Comparison of ENCODE assay signal across 8 cellular contexts in genomic region chr13:77184455-77184854, GRCh38.
DNase-seq lines count a peak whose midpoint lies in the region; ATAC-seq and TF ChIP-seq lines count a peak whose summit lies in the region.

No MANE protein-coding gene starts in this region.

- no peaks in the 10 kb centered on the region for H4K20me1 ChIP-seq in mammary epithelial cell (ENCODE audit: insufficient read depth, low read length)

- BruUV-seq in mammary epithelial cell (replicated peaks; lab: Mats Ljungman, UMichigan) (no TSS peak), MCF 10A (replicated peaks; lab: Mats Ljungman, UMichigan) (no TSS peak)

- in situ Hi-C loops in mammary epithelial cell (cut with MboI; ENCODE audit: low sequenced_read_pairs in 2 of 2) = no loop called here

- H3K9me3 ChIP-seq in mammary epithelial cell (replicated peaks; ENCODE audit: insufficient read depth, low read length) = no peaks in the 10 kb centered on the region

- peak overlapping the region; percentile 30 for H3K4me2 ChIP-seq in mammary epithelial cell (ENCODE audit: insufficient read depth, low read depth, low read length)

- H2AFZ ChIP-seq in mammary epithelial cell (ENCODE audit: low read depth, low read length) = peak overlapping the region; percentile 20

- peaks cover 13% of the 10 kb centered on the region for H3K36me3 ChIP-seq in mammary epithelial cell (ENCODE audit: insufficient read depth, low read length)

- peaks cover 24% of the 10 kb centered on the region for H3K4me1 ChIP-seq in mammary epithelial cell (ENCODE audit: insufficient read depth, low read length)

- H3K4me3 ChIP-seq in mammary epithelial cell (replicated peaks in 1 of 3; ENCODE audit: insufficient read depth in 1 of 3, low read depth in 2 of 3, low read length in 3 of 3) = no peak overlapping the region

- no peak overlapping the region for H3K9ac ChIP-seq in mammary epithelial cell (ENCODE audit: insufficient read depth, low read length)

- H3K79me2 ChIP-seq in mammary epithelial cell (ENCODE audit: insufficient read depth, low read length) = no peaks in the 10 kb centered on the region

- no peak overlapping the region for H3K27ac Mint-ChIP-seq in MCF 10A (ENCODE audit: low read depth, unreplicated experiment)

- TF ChIP-seq CTCF in mammary epithelial cell (conservative IDR thresholded peaks at IDR 0.05 in 1 of 2, IDR thresholded peaks at IDR 0.05 in 1 of 2; ENCODE audit: extremely low read depth in 1 of 2, insufficient read depth in 1 of 2, low read depth in 1 of 2, low read length in 2 of 2) (no peak), MCF 10A (IDR thresholded peaks at IDR 0.05; ENCODE audit: unreplicated experiment) (no peak)

- POLR2A ChIA-PET in MCF 10A (lab: Yijun Ruan, JAX) = no interaction called here

- WGBS in mammary epithelial cell (ENCODE audit: low coverage, missing lambda C conversion rate) = 28% methylated on average over 2 of the region's 2 CpGs

- peaks cover 63% of the 10 kb centered on the region for H3K36me3 Mint-ChIP-seq in MCF 10A (ENCODE audit: insufficient read depth, unreplicated experiment)

- intact Hi-C loops in mammary epithelial cell (cut with micrococcal nuclease) (no loop called here), MCF 10A (cut with micrococcal nuclease) (no loop called here), left colon (cut with DNase I, micrococcal nuclease) (no loop called here)

- H3K4me3 Mint-ChIP-seq in MCF 10A (ENCODE audit: unreplicated experiment) = no peak overlapping the region

- dilution Hi-C loops in mammary epithelial cell (cut with HindIII; ENCODE audit: low sequenced_read_pairs) = no loop called here

- H3K9me3 Mint-ChIP-seq in MCF 10A (ENCODE audit: unreplicated experiment) = no peaks in the 10 kb centered on the region

- peak overlapping the region; percentile 48 for H3K27ac ChIP-seq in mammary epithelial cell (ENCODE audit: insufficient read depth, low read depth, low read length)

- H3K4me1 Mint-ChIP-seq in MCF 10A (ENCODE audit: insufficient read depth, unreplicated experiment) = no peaks in the 10 kb centered on the region

- ATAC-seq in HG03108 (IDR thresholded peaks at IDR 0.05; ENCODE audit: unreplicated experiment) = peak; percentile 97
- peak; percentile 99 for ATAC-seq in stimulated activated naive CD8-positive, alpha-beta T cell treated with anti-CD3 and anti-CD28 coated beads, Interleukin-15, Interleukin-2, amounts not matched to agents 100 U/mL and 50 U/mL, for 24 hours
- ATAC-seq in left colon = no peak

- peak; percentile 86 for DNase-seq in mammary epithelial cell
- no peak for DNase-seq in MCF 10A (ENCODE audit: unreplicated experiment)
- DNase-seq in activated T-cell treated with anti-CD3 and anti-CD28 coated beads, Interleukin-2, amount 50 U/mL, for 48 hours = peak; percentile 35 to 59
- DNase-seq in stimulated activated naive CD8-positive, alpha-beta T cell treated with anti-CD3 and anti-CD28 coated beads, Interleukin-15, Interleukin-2, amounts not matched to agents 100 U/mL and 50 U/mL, for 24 hours = peak; percentile 42
- DNase-seq in cortex of kidney (lab: John Stamatoyannopoulos, UW) = no peak
- DNase-seq in left colon = no peak
- no peak for DNase-seq in H4 (ENCODE audit: low spot score)

- H3K27me3 Mint-ChIP-seq in MCF 10A (ENCODE audit: insufficient read depth, unreplicated experiment) = no peaks in the 10 kb centered on the region

- CTCF ChIA-PET in mammary epithelial cell (lab: Charles Lee; ENCODE audit: low non-redundant PET) = no interaction called here
- CTCF ChIA-PET in MCF 10A (lab: Yijun Ruan, JAX) = interaction anchor here (0.6 kb wide), 1 partner anchor 288 kb away, joined by 4 read pairs; no protein-coding TSS in a partner anchor

- H3K27me3 ChIP-seq in mammary epithelial cell (ENCODE audit: insufficient read depth, low read length) = no peaks in the 10 kb centered on the region

Comparison
In these comparisons a context has a peak if more than half of its experiments do, and no peak if none do; other contexts are left out.
1. DNase-seq: peak in mammary epithelial cell (single experiment), activated T-cell treated with anti-CD3 and anti-CD28 coated beads, Interleukin-2, amount 50 U/mL, for 48 hours (2 of 2) and stimulated activated naive CD8-positive, alpha-beta T cell treated with anti-CD3 and anti-CD28 coated beads, Interleukin-15, Interleukin-2, amounts not matched to agents 100 U/mL and 50 U/mL, for 24 hours (single experiment); none in MCF 10A (single experiment), cortex of kidney (single experiment), left colon (0 of 2) and H4 (single experiment).